Comparison of ENCODE assay signal across 8 cellular contexts in genomic region chr6:41940759-41941279, GRCh38. TPM values are rescaled to one million over a fixed set of nuclear protein-coding genes. Genes with fewer than 3 reads are reported as not detected.
DNase-seq lines count a peak whose midpoint lies in the region; ATAC-seq and TF ChIP-seq lines count a peak whose summit lies in the region.

No MANE protein-coding gene starts in this region.

- peaks cover 49% of the 10 kb centered on the region for H3K4me1 Mint-ChIP-seq in T-helper 1 cell treated with Interleukin-12 subunit alpha and Interleukin-12 subunit beta and Interleukin-4 antibody, amounts not matched to agents 30 μg/mL and 1 μg/mL, for 36 hours (ENCODE audit: low read depth)

- H3K9me3 ChIP-seq in breast epithelium (no peaks in the 10 kb centered on the region), smooth muscle cell (replicated peaks; ENCODE audit: low read depth) (no peaks in the 10 kb centered on the region)

- intact Hi-C loops in breast epithelium (cut with DNase I; ENCODE audit: low total_unique reads) = no loop called here

- H3K36me3 ChIP-seq in breast epithelium (peaks cover 1% of the 10 kb centered on the region), smooth muscle cell (ENCODE audit: low read depth) (no peaks in the 10 kb centered on the region)

- TF ChIP-seq CTCF in breast epithelium (IDR thresholded peaks at IDR 0.05) (no peak), smooth muscle cell (IDR thresholded peaks at IDR 0.05; ENCODE audit: borderline replicate concordance, insufficient read depth, poor library complexity, severe bottlenecking) (no peak)

- H3K27ac ChIP-seq in breast epithelium (peak overlapping the region; percentile 14 to 80), smooth muscle cell (ENCODE audit: low read depth) (peak overlapping the region; percentile 57)

- peak overlapping the region; percentile 68 for H3K9ac ChIP-seq in smooth muscle cell (ENCODE audit: low read depth)

- TF ChIP-seq POLR2A in breast epithelium (IDR thresholded peaks at IDR 0.05) = no peak

- H3K79me2 ChIP-seq in smooth muscle cell (ENCODE audit: low read depth) = peaks cover 14% of the 10 kb centered on the region

- peak overlapping the region; percentile 92 for H2AFZ ChIP-seq in smooth muscle cell (ENCODE audit: low read depth)

- no peaks in the 10 kb centered on the region for H3K27me3 Mint-ChIP-seq in T-helper 1 cell treated with Interleukin-12 subunit alpha and Interleukin-12 subunit beta and Interleukin-4 antibody, amounts not matched to agents 30 μg/mL and 1 μg/mL, for 36 hours (ENCODE audit: low read depth)

- ATAC-seq in HG03280 (IDR thresholded peaks at IDR 0.05; ENCODE audit: unreplicated experiment) (peak; percentile 2), GM21737 (IDR thresholded peaks at IDR 0.05; ENCODE audit: unreplicated experiment) (no peak)

- 2% methylated on average over 34 of the region's 38 CpGs for WGBS in smooth muscle cell (ENCODE audit: low lambda C conversion rate)

- peak overlapping the region; percentile 100 for H3K4me3 Mint-ChIP-seq in T-helper 1 cell treated with Interleukin-12 subunit alpha and Interleukin-12 subunit beta and Interleukin-4 antibody, amounts not matched to agents 30 μg/mL and 1 μg/mL, for 36 hours

- H3K9me3 Mint-ChIP-seq in T-helper 1 cell treated with Interleukin-12 subunit alpha and Interleukin-12 subunit beta and Interleukin-4 antibody, amounts not matched to agents 30 μg/mL and 1 μg/mL, for 36 hours = no peaks in the 10 kb centered on the region

- peaks cover 28% of the 10 kb centered on the region for H4K20me1 ChIP-seq in smooth muscle cell (ENCODE audit: low read depth)

- DNase-seq in Daoy (ENCODE audit: low read depth) = peak; percentile 66
- peak in 1 of 2 donors; percentile 56 for DNase-seq in breast epithelium (ENCODE audit: low spot score in 2 of 2)
- peak; percentile 20 for DNase-seq in inferior parietal cortex (ENCODE audit: extremely low spot score)
- peak; percentile 51 for DNase-seq in smooth muscle cell (lab: John Stamatoyannopoulos, UW; ENCODE audit: unreplicated experiment)
- no peak for DNase-seq in cerebellar nuclear complex (lab: John Stamatoyannopoulos, UW)

- H3K27me3 ChIP-seq in breast epithelium = no peaks in the 10 kb centered on the region
- no peaks in the 10 kb centered on the region for H3K27me3 ChIP-seq in smooth muscle cell (ENCODE audit: low read depth)

- H3K4me2 ChIP-seq in smooth muscle cell = peak overlapping the region; percentile 98

- H3K4me1 ChIP-seq in breast epithelium = peaks cover 19 to 26% of the 10 kb centered on the region in 2 donors
- H3K4me1 ChIP-seq in smooth muscle cell (ENCODE audit: low read depth) = peaks cover 24% of the 10 kb centered on the region

- peak overlapping the region; percentile 59 to 94 (median 82) for H3K4me3 ChIP-seq in breast epithelium
- H3K4me3 ChIP-seq in smooth muscle cell = peak overlapping the region; percentile 98

- H3K27ac Mint-ChIP-seq in T-helper 1 cell treated with Interleukin-12 subunit alpha and Interleukin-12 subunit beta and Interleukin-4 antibody, amounts not matched to agents 30 μg/mL and 1 μg/mL, for 36 hours = peak overlapping the region; percentile 89

- peaks cover 50% of the 10 kb centered on the region for H3K36me3 Mint-ChIP-seq in T-helper 1 cell treated with Interleukin-12 subunit alpha and Interleukin-12 subunit beta and Interleukin-4 antibody, amounts not matched to agents 30 μg/mL and 1 μg/mL, for 36 hours (ENCODE audit: low read depth)

- H3F3A ChIP-seq in smooth muscle cell (ENCODE audit: low read depth) = peaks cover 32% of the 10 kb centered on the region

RNA-seq across cellular contexts. Expression of gene CCND3, which starts 0.8 kb away (rescaled TPM):
- total RNA-seq in Daoy (2014; rRNA removed; shearing (Covaris generic)) = 43.3 and 51.6 TPM in 2 replicates
- total RNA-seq in breast epithelium = 100 to 1,000 TPM; 115 to 297 (median 148) TPM
- total RNA-seq in smooth muscle cell = 31.5 and 48.0 TPM in 2 replicates
- polyA plus RNA-seq in smooth muscle cell = 84.2 and 107 TPM in 2 replicates

RNA-seq across cellular contexts. Expression of gene BYSL, which starts 19.5 kb away (rescaled TPM):
- 35.4 and 42.4 TPM in 2 replicates for total RNA-seq in Daoy (2014; rRNA removed; shearing (Covaris generic))
- 1 to 10 TPM; 7.7 to 8.8 (median 8.6) TPM for total RNA-seq in breast epithelium
- total RNA-seq in smooth muscle cell = 10.8 and 11.4 TPM in 2 replicates
- 23.8 and 26.2 TPM in 2 replicates for polyA plus RNA-seq in smooth muscle cell

RNA-seq across cellular contexts. Expression of gene MED20, which starts 19.9 kb away (rescaled TPM):
- total RNA-seq in Daoy (2014; rRNA removed; shearing (Covaris generic)) = 32.1 and 45.1 TPM in 2 replicates
- total RNA-seq in breast epithelium (10 to 100 TPM in 1 of 3 donors, 1 to 10 TPM in 2; 9.8 to 16.5 (median 9.8) TPM), smooth muscle cell (13.2 and 13.4 TPM in 2 replicates)
- polyA plus RNA-seq in smooth muscle cell = 14.0 and 14.9 TPM in 2 replicates

RNA-seq across cellular contexts. Expression of gene USP49, which starts 45.6 kb away (rescaled TPM):
- total RNA-seq in Daoy (2014; rRNA removed; shearing (Covaris generic)) = 0.83 and 3.9 TPM in 2 replicates
- total RNA-seq in breast epithelium = 1 to 10 TPM; 3.4 to 4.9 (median 4.7) TPM
- total RNA-seq in smooth muscle cell = 2.3 and 5.2 TPM in 2 replicates
- polyA plus RNA-seq in smooth muscle cell = 1.9 and 3.0 TPM in 2 replicates

Comparison
In these comparisons a context has a peak if more than half of its experiments do, and no peak if none do; other contexts are left out.
1. DNase-seq: peak in Daoy (single experiment), inferior parietal cortex (single experiment) and smooth muscle cell (single experiment); none in cerebellar nuclear complex (0 of 2).